In the genomic region with DNA sequence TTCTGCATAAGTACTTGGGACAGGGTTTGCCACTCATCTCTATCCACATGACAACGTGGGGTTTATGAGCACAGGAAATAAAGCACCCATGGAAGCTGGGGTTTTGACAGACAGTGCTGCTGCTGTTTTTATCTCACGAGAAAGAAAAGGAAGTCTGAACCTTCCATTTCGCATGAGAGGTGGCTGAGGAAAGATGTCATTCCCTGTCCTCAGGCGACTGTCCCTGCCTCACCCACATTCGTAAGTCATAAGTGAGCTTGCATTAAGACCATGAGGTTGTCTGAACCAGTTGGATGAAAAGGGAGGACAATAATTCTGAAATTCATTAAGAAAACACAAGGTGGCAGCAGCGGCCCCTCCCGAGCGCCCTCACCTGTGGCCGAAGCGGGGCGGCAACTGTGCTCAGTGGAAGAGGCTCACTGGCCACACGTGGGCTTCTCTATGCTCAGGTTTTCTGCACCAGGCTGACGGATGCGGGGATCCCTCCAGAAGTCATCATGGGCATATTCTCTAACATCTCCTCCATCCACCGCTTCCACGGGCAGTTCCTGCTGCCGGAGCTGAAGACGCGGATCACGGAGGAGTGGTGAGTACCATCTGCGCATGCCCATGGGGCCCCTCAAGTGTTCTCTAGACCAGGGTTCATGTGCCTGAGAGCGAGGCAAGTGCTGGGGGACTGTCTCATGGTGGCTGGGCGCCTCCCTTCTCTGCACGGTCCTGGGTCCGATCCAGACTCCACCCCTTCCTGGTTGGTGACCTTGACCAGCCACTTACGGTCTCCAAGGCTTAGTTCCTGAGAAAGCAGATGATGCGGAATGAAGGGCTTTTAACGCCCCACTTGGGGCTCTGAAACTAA, we compare ENCODE assay signal across 8 cellular contexts. TPM values are rescaled to one million over a fixed set of nuclear protein-coding genes. Genes with fewer than 3 reads are reported as not detected.
A peak's percentile ranks its signal among the peaks of the same experiment; 100 is the strongest.
DNase-seq lines count a peak whose midpoint lies in the region; ATAC-seq, FAIRE-seq and TF ChIP-seq lines count a peak whose summit lies in the region.

No MANE protein-coding gene starts in this region.

- H3K36me3 ChIP-seq in lower lobe of right lung = peaks cover 54% of the 10 kb centered on the region

- H3K4me1 ChIP-seq in lower lobe of right lung = peaks cover 13% of the 10 kb centered on the region

- peaks cover 22% of the 10 kb centered on the region for H3K9me3 Mint-ChIP-seq in WTC11
- H3K9me3 Mint-ChIP-seq in central memory CD8-positive, alpha-beta T cell = no peaks in the 10 kb centered on the region

- H3K4me3 ChIP-seq in lower lobe of right lung = peak overlapping the region; percentile 48

- H3K27ac Mint-ChIP-seq in WTC11 = no peak overlapping the region
- H3K27ac Mint-ChIP-seq in central memory CD8-positive, alpha-beta T cell (ENCODE audit: low read depth) = peak overlapping the region; percentile 51

- peaks cover 25% of the 10 kb centered on the region for H3K36me3 Mint-ChIP-seq in WTC11
- H3K36me3 Mint-ChIP-seq in central memory CD8-positive, alpha-beta T cell (ENCODE audit: insufficient read depth) = peaks cover 68% of the 10 kb centered on the region

- no peak overlapping the region for H3K4me3 Mint-ChIP-seq in WTC11
- no peak overlapping the region for H3K4me3 Mint-ChIP-seq in central memory CD8-positive, alpha-beta T cell

- no peak for DNase-seq in GM12892 (ENCODE audit: insufficient read length)
- peak; percentile 77 for DNase-seq in NCI-H2029 (lab: John Stamatoyannopoulos, UW)
- DNase-seq in WTC11 (ENCODE audit: low spot score) = peak; percentile 77
- DNase-seq in central memory CD8-positive, alpha-beta T cell (ENCODE audit: low spot score in 2 of 2) = peak; percentile 53 to 55
- peak; percentile 80 for DNase-seq in lower lobe of right lung
- DNase-seq in stimulated activated CD8-positive, alpha-beta memory T cell treated with anti-CD3 and anti-CD28 coated beads, Interleukin-15, amount 100 ng/mL, for 1 hour (ENCODE audit: low read depth) = peak; percentile 28
- DNase-seq in dedifferentiated amniotic fluid mesenchymal stem cell (ENCODE audit: extremely low spot score) = no peak

- FAIRE-seq in A204.1 (lab: Jason Lieb, UNC) (peak; percentile 9), GM12892 (lab: Jason Lieb, UNC) (peak; percentile 60)

- TF ChIP-seq CTCF in WTC11 (IDR thresholded peaks at IDR 0.05) (peak; percentile 53; the same call in 1 of the 2 replicates), lower lobe of right lung (IDR thresholded peaks at IDR 0.05) (peak; percentile 64)

- peak overlapping the region; percentile 26 for H3K27ac ChIP-seq in lower lobe of right lung

- POLR2A ChIA-PET in WTC11 (lab: Charles Lee) = interaction anchor here (0.6 kb wide), 1 partner anchor 1786 kb away, joined by 3 read pairs; no protein-coding TSS in a partner anchor

- H3K27me3 ChIP-seq in lower lobe of right lung (ENCODE audit: low read depth) = no peaks in the 10 kb centered on the region

- peaks cover 7% of the 10 kb centered on the region for H3K27me3 Mint-ChIP-seq in WTC11 (ENCODE audit: low read depth)
- no peaks in the 10 kb centered on the region for H3K27me3 Mint-ChIP-seq in central memory CD8-positive, alpha-beta T cell

- peaks cover 15% of the 10 kb centered on the region for H3K4me1 Mint-ChIP-seq in WTC11
- H3K4me1 Mint-ChIP-seq in central memory CD8-positive, alpha-beta T cell = peaks cover 41% of the 10 kb centered on the region

- TF ChIP-seq POLR2A in GM12892 (IDR thresholded peaks at IDR 0.05; ENCODE audit: low read depth, low read length) = no peak

- intact Hi-C loops in lower lobe of right lung (cut with DNase I) = no loop called here

- ATAC-seq in WTC11 (peak; percentile 97), lower lobe of right lung (peak; percentile 91)
- ATAC-seq in central memory CD8-positive, alpha-beta T cell (replicated peaks; ENCODE audit: extremely low read depth, poor library complexity, severe bottlenecking) = peak; percentile 56

- H3K9me3 ChIP-seq in lower lobe of right lung = no peaks in the 10 kb centered on the region

- CTCF ChIA-PET in WTC11 (lab: Charles Lee) = interaction anchor here (0.6 to 2.1 kb wide), 42 partner anchors 11 to 1971 kb away, joined by 3 to 21 read pairs (median 4); a partner anchor contains a TSS

TF ChIP-seq in WTC11, 78 proteins besides CTCF, POLR2A, EP300 and RAD21:
- TF ChIP-seq, protein P1, sequence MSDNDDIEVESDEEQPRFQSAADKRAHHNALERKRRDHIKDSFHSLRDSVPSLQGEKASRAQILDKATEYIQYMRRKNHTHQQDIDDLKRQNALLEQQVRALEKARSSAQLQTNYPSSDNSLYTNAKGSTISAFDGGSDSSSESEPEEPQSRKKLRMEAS (CRISPR knock-in tag; IDR thresholded peaks at IDR 0.05) = peak; percentile 35; the same call in 1 of the 2 replicates
- TF ChIP-seq ZNF396 (CRISPR knock-in tag; IDR thresholded peaks at IDR 0.05; ENCODE audit: borderline replicate concordance) = no peak

RNA-seq across cellular contexts. Expression of a gene that starts 54.7 kb away (rescaled TPM):
- 17.7 TPM for polyA plus RNA-seq in GM12892 (2012; ENCODE audit: missing spikeins)
- total RNA-seq in WTC11 (2021) = 11.5 to 13.2 TPM (median 11.9 TPM) in 3 replicates
- total RNA-seq in lower lobe of right lung = 5.3 TPM

RNA-seq across cellular contexts. Expression of a gene that starts 56.5 kb away (rescaled TPM):
- 6.6 TPM for polyA plus RNA-seq in GM12892 (2012; ENCODE audit: missing spikeins)
- total RNA-seq in WTC11 (2021) (1.7 to 1.9 TPM (median 1.8 TPM) in 3 replicates), lower lobe of right lung (23.9 TPM)

Comparison
In these comparisons a context has a peak if more than half of its experiments do, and no peak if none do; other contexts are left out.
1. DNase-seq: peak in NCI-H2029 (single experiment), WTC11 (single experiment), central memory CD8-positive, alpha-beta T cell (2 of 2), lower lobe of right lung (single experiment) and stimulated activated CD8-positive, alpha-beta memory T cell treated with anti-CD3 and anti-CD28 coated beads, Interleukin-15, amount 100 ng/mL, for 1 hour (single experiment); none in GM12892 (single experiment) and dedifferentiated amniotic fluid mesenchymal stem cell (single experiment).
2. Peak in every context shown above with its lines, with median percentiles within 50 percentile points of each other: ATAC-seq.